8 cellular contexts compared by ENCODE assay signal in the genomic region with DNA sequence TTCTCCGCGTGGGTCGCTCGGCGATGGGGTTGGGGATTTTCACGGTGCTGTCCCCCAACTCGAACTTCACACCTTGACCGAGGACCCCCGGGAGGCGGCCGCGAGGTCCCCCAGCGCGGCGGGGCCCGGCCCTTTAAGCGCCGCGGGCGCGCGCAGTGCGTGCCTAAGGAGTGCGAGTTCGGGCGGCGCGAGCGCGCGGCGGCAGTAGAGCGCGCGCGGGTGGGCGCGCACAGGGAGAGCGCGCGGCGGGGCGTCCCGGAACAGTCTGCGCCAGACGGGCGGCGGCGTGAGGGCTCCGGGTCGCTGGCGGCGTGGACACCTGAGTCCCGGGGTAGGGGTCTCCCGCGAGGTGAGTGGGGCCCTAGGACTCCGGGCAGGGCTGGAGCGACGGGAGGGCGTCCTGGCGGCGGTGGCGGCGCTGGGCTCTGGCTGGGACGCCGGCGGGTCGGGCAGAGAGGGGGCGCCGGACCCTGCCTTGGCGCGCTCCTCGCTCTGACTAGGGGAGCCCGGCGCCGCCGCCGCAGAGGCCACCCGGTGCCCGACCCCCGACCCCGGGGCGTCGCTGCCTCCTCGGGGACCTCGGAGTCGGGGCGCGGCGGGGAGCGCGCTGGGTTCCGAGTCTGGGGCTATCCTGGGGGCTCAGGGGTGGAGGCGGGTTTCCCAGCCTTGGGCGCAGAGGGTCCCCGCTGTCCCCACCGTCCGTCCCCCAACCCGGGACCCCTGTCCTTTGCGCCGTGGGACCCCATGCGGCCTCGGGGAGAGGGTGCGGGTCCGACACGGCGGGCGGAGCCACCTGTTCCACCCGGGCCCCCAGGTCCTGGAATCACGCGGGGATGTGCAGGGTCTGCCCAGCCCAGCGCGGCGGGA.
DNase-seq lines count a peak whose midpoint lies in the region; ATAC-seq and TF ChIP-seq lines count a peak whose summit lies in the region.

A gene with protein sequence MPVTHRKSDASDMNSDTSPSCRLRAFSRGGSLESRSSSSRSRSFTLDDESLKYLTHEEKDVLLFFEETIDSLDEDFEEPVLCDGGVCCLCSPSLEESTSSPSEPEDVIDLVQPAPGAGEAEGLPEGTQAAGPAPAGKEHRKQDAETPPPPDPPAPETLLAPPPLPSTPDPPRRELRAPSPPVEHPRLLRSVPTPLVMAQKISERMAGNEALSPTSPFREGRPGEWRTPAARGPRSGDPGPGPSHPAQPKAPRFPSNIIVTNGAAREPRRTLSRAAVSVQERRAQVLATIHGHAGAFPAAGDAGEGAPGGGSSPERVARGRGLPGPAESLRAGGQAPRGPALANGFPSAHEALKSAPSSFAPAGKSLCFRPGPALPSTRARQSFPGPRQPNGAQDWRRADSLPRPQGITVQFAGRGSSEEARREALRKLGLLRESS (plus strand): TSS at position 235 of the 867 bp plus-strand sequence. CDS start 28,722 bp downstream, outside the sequence.

- peak within 1 kb of the TSS; percentile 70 for H3K4me3 ChIP-seq in fibroblast of pulmonary artery (replicated peaks; ENCODE audit: low read depth, low read length)
- H3K4me3 ChIP-seq in neuron (ENCODE audit: low read length), result peak within 1 kb of the TSS; percentile 61

- DNase-seq in SKM-1 treated with dmso at 0.1 percent for 144 hours (lab: John Stamatoyannopoulos, UW; ENCODE audit: unreplicated experiment), result peak; percentile 6
- DNase-seq in SKM-1 (lab: John Stamatoyannopoulos, UW; ENCODE audit: unreplicated experiment), result no peak
- DNase-seq in NCI-H146 treated with DMSO at 0.1 percent for 48 hours (lab: John Stamatoyannopoulos, UW; ENCODE audit: unreplicated experiment), result peak; percentile 35
- peak; percentile 23 for DNase-seq in activated T-cell treated with anti-CD3 and anti-CD28 coated beads, Interleukin-2, amount 50 U/mL, for 1 hour
- DNase-seq in fibroblast of pulmonary artery (ENCODE audit: low read depth), result peak; percentile 66
- no peak for DNase-seq in globus pallidus (ENCODE audit: low spot score)

- H2AFZ ChIP-seq in neuron (ENCODE audit: low read depth, low read length), result peak within 1 kb of the TSS; percentile 92

- H3K4me1 ChIP-seq in neuron (ENCODE audit: insufficient read depth, low read length), result peaks cover 6% of the 10 kb centered on the region

- H3K27me3 ChIP-seq in neuron (ENCODE audit: insufficient read depth, low read length), result peaks cover 36% of the 10 kb centered on the region

- no peak for TF ChIP-seq CTCF in fibroblast of pulmonary artery (IDR thresholded peaks at IDR 0.05; ENCODE audit: low read length, missing control alignments)

- no peaks in the 10 kb centered on the region for H3K36me3 ChIP-seq in neuron (ENCODE audit: insufficient read depth, low read length)

- H3K9me3 ChIP-seq in neuron (ENCODE audit: low read length), result no peaks in the 10 kb centered on the region

- ATAC-seq in GM18517 (IDR thresholded peaks at IDR 0.05; ENCODE audit: unreplicated experiment), result no peak

Comparison
In these comparisons a context has a peak if more than half of its experiments do, and no peak if none do; other contexts are left out.
1. DNase-seq: peak in SKM-1 treated with dmso at 0.1 percent for 144 hours (single experiment), NCI-H146 treated with DMSO at 0.1 percent for 48 hours (single experiment), activated T-cell treated with anti-CD3 and anti-CD28 coated beads, Interleukin-2, amount 50 U/mL, for 1 hour (single experiment) and fibroblast of pulmonary artery (single experiment); none in SKM-1 (single experiment) and globus pallidus (single experiment).